In the genomic region with DNA sequence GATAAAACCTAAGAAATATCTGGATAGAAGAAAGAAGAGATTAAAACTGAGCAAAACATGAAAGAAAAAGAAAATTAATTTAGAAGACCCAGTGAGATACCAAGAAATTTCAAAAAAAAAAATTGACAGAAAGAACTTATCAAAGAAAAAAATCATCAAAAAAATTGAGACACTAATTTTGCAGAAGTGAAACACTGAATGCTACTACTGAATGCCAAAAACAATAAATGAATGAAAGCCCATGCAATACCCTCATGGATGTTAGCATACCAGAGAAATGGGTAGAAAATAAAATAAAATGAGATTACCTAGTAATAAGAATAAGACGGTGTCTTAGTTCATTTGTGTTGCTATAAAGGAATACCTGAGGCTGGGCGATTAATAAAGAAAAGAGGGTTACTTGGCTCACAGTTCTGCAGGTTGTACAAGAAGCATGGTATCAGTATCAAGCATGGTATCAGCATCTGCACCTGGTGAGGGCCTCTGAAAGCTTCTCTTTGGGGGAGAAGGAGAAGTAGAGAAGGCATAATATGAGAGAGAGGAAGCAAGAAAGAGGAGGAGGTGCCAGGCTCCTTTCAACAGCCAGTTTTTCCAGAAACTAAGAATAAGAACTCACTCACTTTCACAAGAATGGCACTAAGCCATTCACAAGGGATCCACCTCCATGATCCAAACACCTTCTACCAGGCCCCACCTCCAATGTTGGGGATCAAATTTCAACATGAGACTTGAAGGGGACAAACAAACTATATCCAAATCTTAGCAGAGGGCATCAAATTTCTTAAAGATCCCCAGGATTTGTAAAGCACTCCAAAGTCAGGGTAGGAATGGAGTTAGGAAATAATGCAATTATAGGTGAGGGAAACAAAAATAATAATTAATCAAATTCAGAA, we compare ENCODE assay signal across 19 cellular contexts.
DNase-seq lines count a peak whose midpoint lies in the region; ATAC-seq and TF ChIP-seq lines count a peak whose summit lies in the region.
"Had no signal": no experiment of that assay in that cellular context is flagged by ENCODE, and none has a peak within 500 bp of the region (broad histone marks: within the 10 kb centered on the region; RNA-seq: fewer than 3 reads in every experiment).

No MANE protein-coding gene starts in this region.

- H3K9ac ChIP-seq in HUES48 (ENCODE audit: low read depth, low read length) (no peak overlapping the region), iPS-15b (ENCODE audit: low read depth, low read length) (no peak overlapping the region)

- H3K27me3 ChIP-seq in HUES48 (ENCODE audit: control insufficient read depth, insufficient read depth, low read length), result no peaks in the 10 kb centered on the region
- H3K27me3 ChIP-seq in iPS-15b (ENCODE audit: control insufficient read depth, insufficient read depth, low read length), result no peaks in the 10 kb centered on the region
- H3K27me3 ChIP-seq: MG63, Peyer's patch had no signal

- H3K36me3 ChIP-seq in HUES48 (ENCODE audit: control insufficient read depth, insufficient read depth, low read length) (peaks cover under 1% of the 10 kb centered on the region; the same call in 1 of the 2 replicates), iPS-15b (ENCODE audit: control insufficient read depth, insufficient read depth, low read length) (no peaks in the 10 kb centered on the region)
- H3K36me3 ChIP-seq: MG63, Peyer's patch, thoracic aorta had no signal

- H3K27ac Mint-ChIP-seq in activated CD8-positive, alpha-beta T cell treated with anti-CD3 and anti-CD28 coated beads for 36 hours, result no peak overlapping the region
- no peak overlapping the region for H3K27ac Mint-ChIP-seq in MCF 10A (ENCODE audit: low read depth, unreplicated experiment)

- peaks cover 3% of the 10 kb centered on the region for H3K36me3 Mint-ChIP-seq in activated CD8-positive, alpha-beta T cell treated with anti-CD3 and anti-CD28 coated beads for 36 hours (ENCODE audit: low read depth)
- H3K36me3 Mint-ChIP-seq in MCF 10A (ENCODE audit: insufficient read depth, unreplicated experiment), result no peaks in the 10 kb centered on the region
- H3K36me3 Mint-ChIP-seq: CD14-positive monocyte had no signal

- BruUV-seq in MCF 10A (replicated peaks; lab: Mats Ljungman, UMichigan), result no TSS peak

- no peak overlapping the region for H3K27ac ChIP-seq in HUES48 (ENCODE audit: low read depth, low read length)
- H3K27ac ChIP-seq: Peyer's patch had no signal

- CTCF ChIA-PET in activated CD8-positive, alpha-beta T cell treated with anti-CD3 and anti-CD28 coated beads for 36 hours (lab: Charles Lee), result no interaction called here
- CTCF ChIA-PET in MCF 10A (lab: Yijun Ruan, JAX), result no interaction called here

- intact Hi-C loops in activated CD8-positive, alpha-beta T cell treated with anti-CD3 and anti-CD28 coated beads for 36 hours (cut with micrococcal nuclease), result no loop called here
- intact Hi-C loops in MCF 10A (cut with micrococcal nuclease), result no loop called here

- TF ChIP-seq CTCF in activated CD8-positive, alpha-beta T cell treated with anti-CD3 and anti-CD28 coated beads for 36 hours (IDR thresholded peaks at IDR 0.05), result no peak
- TF ChIP-seq CTCF in MCF 10A (IDR thresholded peaks at IDR 0.05; ENCODE audit: unreplicated experiment), result no peak

- H3K4me3 Mint-ChIP-seq in activated CD8-positive, alpha-beta T cell treated with anti-CD3 and anti-CD28 coated beads for 36 hours, result no peak overlapping the region
- no peak overlapping the region for H3K4me3 Mint-ChIP-seq in MCF 10A (ENCODE audit: unreplicated experiment)
- H3K4me3 Mint-ChIP-seq: CD14-positive monocyte had no signal

- peak; percentile 89 for ATAC-seq in GM18867 (IDR thresholded peaks at IDR 0.05; ENCODE audit: unreplicated experiment)
- ATAC-seq in GM21723 (IDR thresholded peaks at IDR 0.05; ENCODE audit: unreplicated experiment), result peak; percentile 68
- ATAC-seq in activated CD8-positive, alpha-beta T cell treated with anti-CD3 and anti-CD28 coated beads for 36 hours, result no peak
- ATAC-seq: HCT116, left ventricle myocardium superior had no signal

- peaks cover 2% of the 10 kb centered on the region for H3K9me3 Mint-ChIP-seq in activated CD8-positive, alpha-beta T cell treated with anti-CD3 and anti-CD28 coated beads for 36 hours
- H3K9me3 Mint-ChIP-seq in MCF 10A (ENCODE audit: unreplicated experiment), result no peaks in the 10 kb centered on the region

- H3K9me3 ChIP-seq in HUES48 (ENCODE audit: control insufficient read depth, insufficient read depth, low read length), result no peaks in the 10 kb centered on the region
- H3K9me3 ChIP-seq in iPS-15b (ENCODE audit: control insufficient read depth, insufficient read depth, low read length), result no peaks in the 10 kb centered on the region
- H3K9me3 ChIP-seq: MG63, Peyer's patch, thoracic aorta had no signal

- POLR2A ChIA-PET in activated CD8-positive, alpha-beta T cell treated with anti-CD3 and anti-CD28 coated beads for 36 hours (lab: Charles Lee), result no interaction called here
- POLR2A ChIA-PET in MCF 10A (lab: Yijun Ruan, JAX), result no interaction called here

- H3K4me1 Mint-ChIP-seq in activated CD8-positive, alpha-beta T cell treated with anti-CD3 and anti-CD28 coated beads for 36 hours (ENCODE audit: low read depth), result peaks cover 4% of the 10 kb centered on the region
- H3K4me1 Mint-ChIP-seq in MCF 10A (ENCODE audit: insufficient read depth, unreplicated experiment), result no peaks in the 10 kb centered on the region

- DNase-seq in KG1 (lab: John Stamatoyannopoulos, UW), result no peak
- DNase-seq in activated CD8-positive, alpha-beta T cell treated with anti-CD3 and anti-CD28 coated beads for 36 hours, result no peak
- DNase-seq in MCF 10A (ENCODE audit: unreplicated experiment), result no peak
- no peak for DNase-seq in stimulated activated CD4-positive, alpha-beta T cell treated with anti-CD3 and anti-CD28 coated beads, Interleukin-4, amount 100 ng/mL, for 4 hours
- DNase-seq: activated naive CD4-positive, alpha-beta T cell treated with Interleukin-2 at 50 U/mL for 16 hours; caudate nucleus; glutamatergic neuron; left ventricle myocardium superior; MG63; NCI-H345; Peyer's patch; small intestine had no signal

- H3K4me3 ChIP-seq in HUES48 (ENCODE audit: low read depth, low read length) (peak overlapping the region; percentile 35), iPS-15b (ENCODE audit: low read depth, low read length) (peak overlapping the region; percentile 33)
- H3K4me3 ChIP-seq: MG63, Peyer's patch, thoracic aorta had no signal

- H3K27me3 Mint-ChIP-seq in activated CD8-positive, alpha-beta T cell treated with anti-CD3 and anti-CD28 coated beads for 36 hours, result no peaks in the 10 kb centered on the region
- no peaks in the 10 kb centered on the region for H3K27me3 Mint-ChIP-seq in MCF 10A (ENCODE audit: insufficient read depth, unreplicated experiment)

- H3K4me1 ChIP-seq in HUES48 (ENCODE audit: control insufficient read depth, insufficient read depth, low read length), result peaks cover 30% of the 10 kb centered on the region
- peaks cover 11% of the 10 kb centered on the region for H3K4me1 ChIP-seq in iPS-15b (ENCODE audit: control insufficient read depth, insufficient read depth, low read length)
- H3K4me1 ChIP-seq: Peyer's patch had no signal
